Comparison of ENCODE assay signal across 8 cellular contexts in the genomic region with DNA sequence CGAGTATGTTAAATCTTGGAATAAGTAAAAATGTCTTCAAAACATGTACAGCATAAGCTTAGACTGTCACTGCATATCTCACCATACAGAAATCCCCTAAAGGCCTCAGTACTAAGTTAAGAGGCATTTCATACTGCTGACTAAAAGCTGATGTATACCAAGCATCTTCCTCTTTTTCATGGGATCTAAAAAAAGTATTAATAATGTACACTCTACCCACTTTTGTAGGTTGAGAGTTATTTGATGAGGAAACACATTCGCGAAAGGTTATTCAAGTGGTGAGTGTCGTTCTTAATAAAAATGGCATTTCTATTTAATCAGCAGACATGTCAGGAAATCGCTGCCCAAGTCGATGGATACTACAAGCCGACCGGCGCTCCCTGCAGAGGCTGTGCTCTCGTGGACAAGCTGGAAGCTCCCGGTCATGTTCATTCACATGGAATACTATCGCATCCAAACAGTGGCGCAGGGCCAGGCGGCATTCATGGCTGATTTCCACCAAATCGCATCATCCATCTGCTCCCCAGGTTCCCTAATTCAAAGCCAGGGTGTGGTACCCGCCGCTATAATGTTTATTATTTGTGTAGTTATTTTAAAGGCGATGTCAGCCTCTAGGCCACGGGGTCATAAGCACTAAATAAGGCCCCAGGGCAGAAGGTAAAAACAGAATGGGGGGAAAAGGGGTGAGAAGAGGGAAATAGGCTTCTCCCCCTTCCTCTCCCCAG. TPM values are rescaled to one million over a fixed set of nuclear protein-coding genes. Genes with fewer than 3 reads are reported as not detected.
DNase-seq lines count a peak whose midpoint lies in the region; ATAC-seq and TF ChIP-seq lines count a peak whose summit lies in the region.

No MANE protein-coding gene starts in this region.

- H3K36me3 ChIP-seq in PC-3 (ENCODE audit: low read depth, low read length) = no peaks in the 10 kb centered on the region
- peaks cover 0 to 13% (median 0%) of the 10 kb centered on the region in 9 donors for H3K36me3 ChIP-seq in heart left ventricle
- peaks cover 6% of the 10 kb centered on the region for H3K36me3 ChIP-seq in osteoblast (ENCODE audit: insufficient read depth, low read length)

- TF ChIP-seq CTCF in C4-2B (conservative IDR thresholded peaks at IDR 0.05) = no peak
- no peak for TF ChIP-seq CTCF in PC-3 (conservative IDR thresholded peaks at IDR 0.05; ENCODE audit: low read depth, low read length)
- TF ChIP-seq CTCF in heart left ventricle (IDR thresholded peaks at IDR 0.05) = no peak
- TF ChIP-seq CTCF in osteoblast (IDR thresholded peaks at IDR 0.05; ENCODE audit: extremely low read depth, low read depth, low read length) = no peak

- H4K20me1 ChIP-seq in PC-3 (ENCODE audit: low read length) = no peaks in the 10 kb centered on the region
- H4K20me1 ChIP-seq in osteoblast (ENCODE audit: insufficient read depth, low read length) = no peaks in the 10 kb centered on the region

- no peak for TF ChIP-seq POLR2A in heart left ventricle (IDR thresholded peaks at IDR 0.05)

- DNase-seq in PC-3 = peak; percentile 43
- peak in 50 of 58 donors; percentile 5 to 82 (median 33) for DNase-seq in anterior cingulate cortex (lab: John Stamatoyannopoulos, UW)
- DNase-seq in heart left ventricle = peak; percentile 37 to 75 (median 64)
- peak; percentile 88 for DNase-seq in osteoblast (ENCODE audit: insufficient read length, low spot score, missing footprints)

- peaks cover 30% of the 10 kb centered on the region for H3K79me2 ChIP-seq in PC-3 (ENCODE audit: low read length)
- peaks cover 65% of the 10 kb centered on the region for H3K79me2 ChIP-seq in osteoblast (ENCODE audit: insufficient read depth, low read length)

- H3K4me1 ChIP-seq in PC-3 (ENCODE audit: insufficient read depth, low read length) (no peaks in the 10 kb centered on the region), heart left ventricle (peaks cover 0 to 45% (median 10%) of the 10 kb centered on the region in 12 donors), osteoblast (ENCODE audit: insufficient read depth, low read length) (peaks cover 12% of the 10 kb centered on the region)

- H3K27ac ChIP-seq in C4-2B = peak overlapping the region; percentile 86
- no peak overlapping the region for H3K27ac ChIP-seq in PC-3 (ENCODE audit: low read length)
- peak overlapping the region in 11 of 12 donors; percentile 61 to 87 (median 79) for H3K27ac ChIP-seq in heart left ventricle
- H3K27ac ChIP-seq in osteoblast (ENCODE audit: low read depth, low read length) = peak overlapping the region; percentile 55

- intact Hi-C loops in PC-3 (cut with micrococcal nuclease) = loop anchor here (5.0 to 10.0 kb wide), 2 partner anchors 206 to 444 kb away; partner anchors contain the start of gene ERBIN
- intact Hi-C loops in heart left ventricle (cut with DNase I) = loop anchor here in 1 of 10 donors (5.0 kb wide), 1 partner anchor 201 kb away; no protein-coding TSS in a partner anchor

- no peaks in the 10 kb centered on the region for H3F3A ChIP-seq in PC-3 (ENCODE audit: low read length, unreplicated experiment)

- no TSS peak for BruUV-seq in PC-3 (replicated peaks; lab: Mats Ljungman, UMichigan)

- H3K27me3 ChIP-seq in PC-3 (ENCODE audit: low read length) (no peaks in the 10 kb centered on the region), heart left ventricle (no peaks in the 10 kb centered on the region), osteoblast (ENCODE audit: insufficient read depth, low read length) (no peaks in the 10 kb centered on the region)

- POLR2A ChIA-PET in PC-3 (lab: Charles Lee; ENCODE audit: unreplicated experiment) = no interaction called here

- H3K4me2 ChIP-seq in PC-3 (ENCODE audit: low read length) (peak overlapping the region; percentile 85), osteoblast (ENCODE audit: insufficient read depth, low read length) (peak overlapping the region; percentile 96)

- peak; percentile 21 for ATAC-seq in GM19035 (IDR thresholded peaks at IDR 0.05; ENCODE audit: unreplicated experiment)
- ATAC-seq in HG03469 (IDR thresholded peaks at IDR 0.05; ENCODE audit: unreplicated experiment) = peak; percentile 32
- ATAC-seq in PC-3 = peak; percentile 28
- peak; percentile 27 to 58 (median 51) for ATAC-seq in heart left ventricle
- ATAC-seq in HG02571 (IDR thresholded peaks at IDR 0.05; ENCODE audit: unreplicated experiment) = no peak

- 4 to 6% (median 5%) methylated on average over 19 of the region's 19 CpGs for WGBS in heart left ventricle, 4 donors

- 0 out of 2 replicates have a peak overlapping the region, but pooled peaks have one; percentile 17 for H3K9ac ChIP-seq in PC-3 (ENCODE audit: low read length)

- no peaks in the 10 kb centered on the region for H3K9me2 ChIP-seq in PC-3 (replicated peaks; ENCODE audit: low read length)

- CTCF ChIA-PET in PC-3 (lab: Charles Lee) = no interaction called here

- H3K4me3 ChIP-seq in PC-3 (ENCODE audit: low read length) (peak overlapping the region; percentile 81), heart left ventricle (peak overlapping the region; percentile 78 to 98 (median 94)), osteoblast (ENCODE audit: insufficient read depth, low read length) (peak overlapping the region; percentile 94)

- H2AFZ ChIP-seq in PC-3 (ENCODE audit: low read length) = peak overlapping the region; percentile 87
- peak overlapping the region; percentile 91 for H2AFZ ChIP-seq in osteoblast (ENCODE audit: low read length)

- H3K9me3 ChIP-seq in PC-3 (ENCODE audit: low read length) (no peaks in the 10 kb centered on the region), heart left ventricle (no peaks in the 10 kb centered on the region), osteoblast (ENCODE audit: low read depth, low read length) (no peaks in the 10 kb centered on the region)

RNA-seq across cellular contexts. Expression of gene SGTB, which starts 0.7 kb away (rescaled TPM):
- 0.98 and 1.1 TPM in 2 replicates for total RNA-seq in PC-3 (2014; rRNA removed)
- 10 to 100 TPM in 2 of 9 donors, 1 to 10 TPM in 7; 2.9 to 14.4 (median 7.1) TPM for total RNA-seq in heart left ventricle
- 1 to 10 TPM; 1.8 to 2.4 TPM for polyA plus RNA-seq in heart left ventricle
- 20.6 and 21.4 TPM in 2 replicates for total RNA-seq in osteoblast

RNA-seq across cellular contexts. Expression of gene NLN, which starts 0.8 kb away (rescaled TPM):
- 7.9 and 13.6 TPM in 2 replicates for total RNA-seq in PC-3 (2014; rRNA removed)
- total RNA-seq in heart left ventricle = 10 to 100 TPM in 6 of 9 donors, 1 to 10 TPM in 3; 5.3 to 28.2 (median 14.7) TPM
- 1 to 10 TPM; 1.6 to 5.3 TPM for polyA plus RNA-seq in heart left ventricle
- 32.4 and 35.5 TPM in 2 replicates for total RNA-seq in osteoblast

Comparison
In these comparisons a context has a peak if more than half of its experiments do, and no peak if none do; other contexts are left out.
1. DNase-seq: peak in every context shown above with its lines; median percentile 88 in osteoblast; 64 in heart left ventricle; 43 in PC-3; 33 in anterior cingulate cortex.